ENCODE assay signal across 8 cellular contexts in genomic region chr4:99447079-99447478, GRCh38. TPM values are rescaled to one million over a fixed set of nuclear protein-coding genes. Genes with fewer than 3 reads are reported as not detected.
A peak's percentile ranks its signal among the peaks of the same experiment; 100 is the strongest.
DNase-seq lines count a peak whose midpoint lies in the region; ATAC-seq, FAIRE-seq and TF ChIP-seq lines count a peak whose summit lies in the region.

No MANE protein-coding gene starts in this region.

- peak; percentile 89 for ATAC-seq in HG03135 (IDR thresholded peaks at IDR 0.05; ENCODE audit: unreplicated experiment)
- peak; percentile 74 for ATAC-seq in activated CD8-positive, alpha-beta T cell treated with anti-CD3 and anti-CD28 coated beads for 36 hours

- no peaks in the 10 kb centered on the region for H3K36me3 ChIP-seq in mesodermal cell (ENCODE audit: control insufficient read depth, insufficient read depth, low read length)
- no peaks in the 10 kb centered on the region for H3K36me3 ChIP-seq in BE2C
- no peaks in the 10 kb centered on the region for H3K36me3 ChIP-seq in right atrium auricular region

- CTCF ChIA-PET in activated CD8-positive, alpha-beta T cell treated with anti-CD3 and anti-CD28 coated beads for 36 hours (lab: Charles Lee) = no interaction called here

- H3K9me3 Mint-ChIP-seq in activated CD8-positive, alpha-beta T cell treated with anti-CD3 and anti-CD28 coated beads for 36 hours = peaks cover 12% of the 10 kb centered on the region

- peaks cover 10% of the 10 kb centered on the region for H3K27me3 Mint-ChIP-seq in activated CD8-positive, alpha-beta T cell treated with anti-CD3 and anti-CD28 coated beads for 36 hours

- H3K27ac ChIP-seq in mesodermal cell (ENCODE audit: low read depth, low read length, severe bottlenecking) (peak overlapping the region; percentile 58), right atrium auricular region (no peak overlapping the region)

- H3K9me3 ChIP-seq in mesodermal cell (ENCODE audit: control insufficient read depth, low read length) (no peaks in the 10 kb centered on the region), BE2C (0 out of 2 replicates have a peak, but pooled peaks cover 1% of the 10 kb centered on the region), right atrium auricular region (peaks cover 0 to 7% of the 10 kb centered on the region in 2 donors)

- H3K36me3 Mint-ChIP-seq in activated CD8-positive, alpha-beta T cell treated with anti-CD3 and anti-CD28 coated beads for 36 hours (ENCODE audit: low read depth) = no peaks in the 10 kb centered on the region

- H3K27ac Mint-ChIP-seq in activated CD8-positive, alpha-beta T cell treated with anti-CD3 and anti-CD28 coated beads for 36 hours = no peak overlapping the region

- in situ Hi-C loops in ACHN (cut with HindIII; ENCODE audit: low pct_ligation_motif_present, low pct_unique_long_range_greater_than_20kb, low sequenced_read_pairs) = no loop called here

- DNase-seq in ACHN = peak; percentile 59
- peak; percentile 24 for DNase-seq in GM19239 (ENCODE audit: insufficient read length, low spot score)
- peak; percentile 46 for DNase-seq in activated CD8-positive, alpha-beta T cell treated with anti-CD3 and anti-CD28 coated beads for 36 hours
- DNase-seq in BE2C = no peak
- DNase-seq in NCI-H748 (lab: John Stamatoyannopoulos, UW; ENCODE audit: unreplicated experiment) = no peak
- DNase-seq in right atrium auricular region (ENCODE audit: low spot score) = no peak

- 20 to 29% methylated on average over 1 of the region's 3 CpGs for WGBS in mesodermal cell (ENCODE audit: insufficient coverage in 2 of 2), 2 experiments

- TF ChIP-seq CTCF in activated CD8-positive, alpha-beta T cell treated with anti-CD3 and anti-CD28 coated beads for 36 hours (IDR thresholded peaks at IDR 0.05) = no peak
- TF ChIP-seq CTCF in BE2C (IDR thresholded peaks at IDR 0.05; ENCODE audit: low read depth, low read length) (no peak), right atrium auricular region (IDR thresholded peaks at IDR 0.05) (no peak)

- H3K4me1 ChIP-seq in mesodermal cell (ENCODE audit: control insufficient read depth, insufficient read depth, low read length, poor library complexity, severe bottlenecking) (peaks cover 5% of the 10 kb centered on the region), BE2C (no peaks in the 10 kb centered on the region), right atrium auricular region (no peaks in the 10 kb centered on the region)

- H3K4me3 Mint-ChIP-seq in activated CD8-positive, alpha-beta T cell treated with anti-CD3 and anti-CD28 coated beads for 36 hours = no peak overlapping the region

- no peak overlapping the region for H3K4me3 ChIP-seq in mesodermal cell (ENCODE audit: extremely low read depth, insufficient read depth, low read length, poor library complexity, severe bottlenecking)
- H3K4me3 ChIP-seq in BE2C (ENCODE audit: low read depth, low read length) = no peak overlapping the region
- no peak overlapping the region for H3K4me3 ChIP-seq in right atrium auricular region

- peak; percentile 88 for FAIRE-seq in GM19239 (lab: Jason Lieb, UNC)

- H3K4me1 Mint-ChIP-seq in activated CD8-positive, alpha-beta T cell treated with anti-CD3 and anti-CD28 coated beads for 36 hours (ENCODE audit: low read depth) = peaks cover 12% of the 10 kb centered on the region

- POLR2A ChIA-PET in activated CD8-positive, alpha-beta T cell treated with anti-CD3 and anti-CD28 coated beads for 36 hours (lab: Charles Lee) = no interaction called here

- H3K27me3 ChIP-seq in BE2C (no peaks in the 10 kb centered on the region), right atrium auricular region (no peaks in the 10 kb centered on the region)

- intact Hi-C loops in activated CD8-positive, alpha-beta T cell treated with anti-CD3 and anti-CD28 coated beads for 36 hours (cut with micrococcal nuclease) = no loop called here

RNA-seq across cellular contexts. Expression of gene ADH7, which starts 11.9 kb away (rescaled TPM):
- total RNA-seq in activated CD8-positive, alpha-beta T cell treated with anti-CD3 and anti-CD28 coated beads for 36 hours = not detected
- not detected for polyA plus RNA-seq in mesodermal cell (2013, experiment 1 of 2)
- polyA plus RNA-seq in mesodermal cell (2013, experiment 2 of 2) = not detected
- polyA plus RNA-seq in BE2C (2012; ENCODE audit: insufficient read depth, insufficient read length, low read depth) = not detected
- not detected for total RNA-seq in right atrium auricular region

Comparison
In these comparisons a context has a peak if more than half of its experiments do, and no peak if none do; other contexts are left out.
1. DNase-seq: peak in ACHN (single experiment), GM19239 (single experiment) and activated CD8-positive, alpha-beta T cell treated with anti-CD3 and anti-CD28 coated beads for 36 hours (single experiment); none in BE2C (single experiment), NCI-H748 (single experiment) and right atrium auricular region (single experiment).